ENCODE assay signal across 30 cellular contexts in the genomic region with DNA sequence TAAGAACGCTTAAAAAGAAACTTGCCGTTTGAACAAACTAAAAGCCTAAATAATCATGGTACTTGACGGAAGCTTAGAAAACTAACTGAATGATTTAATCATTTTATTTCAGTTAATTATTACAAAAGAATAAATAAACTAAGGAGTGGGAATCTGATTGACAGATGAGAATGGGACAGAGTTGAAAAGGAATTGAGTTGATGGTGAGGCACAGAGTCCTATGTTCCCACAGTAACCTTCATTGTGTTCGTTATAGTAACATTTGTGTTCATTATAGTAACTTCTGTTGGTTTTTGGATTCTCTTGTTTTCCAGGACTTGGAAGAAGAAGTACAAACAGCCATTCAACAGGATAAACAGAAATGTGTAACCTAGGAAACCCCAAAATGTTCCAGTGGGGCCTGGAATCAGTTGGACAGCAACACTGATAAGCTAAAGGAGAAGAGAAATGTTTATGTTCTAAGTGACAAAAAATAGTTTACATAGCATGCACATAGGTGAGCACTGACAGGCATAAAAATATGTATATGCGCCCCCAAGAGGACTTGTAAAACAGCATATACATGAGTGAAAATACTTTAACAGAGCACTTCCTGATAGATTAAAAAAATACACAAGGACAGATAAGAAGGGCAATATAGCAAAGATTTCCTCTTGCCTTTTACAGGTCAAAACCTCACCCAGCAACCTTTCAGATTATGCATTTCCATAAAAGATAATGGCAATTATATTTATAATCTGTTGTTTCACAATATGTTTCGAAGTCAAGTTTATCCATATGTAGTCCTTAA.
"Had no signal": no experiment of that assay in that cellular context is flagged by ENCODE, and none has a peak within 500 bp of the region (broad histone marks: within the 10 kb centered on the region; RNA-seq: fewer than 3 reads in every experiment).

No MANE protein-coding gene starts in this region.

- H3K36me3 ChIP-seq: breast epithelium, esophagus muscularis mucosa, heart right ventricle, right atrium auricular region, tibial nerve had no signal

- H3K27me3 ChIP-seq: esophagus muscularis mucosa, foreskin keratinocyte, right atrium auricular region had no signal

- H3K27me3 Mint-ChIP-seq: activated CD4-positive, alpha-beta memory T cell treated with anti-CD3 and anti-CD28 coated beads, Interleukin-2, amount 10 ng/mL, durations not matched to agents 7 days and 5 days; activated CD4-positive, alpha-beta T cell treated with anti-CD3 and anti-CD28 coated beads, Interleukin-2, amount 10 ng/mL, durations not matched to agents 7 days and 5 days; activated naive CD4-positive, alpha-beta T cell treated with anti-CD3 and anti-CD28 coated beads, Interleukin-2, amount 50 U/mL, for 24 hours; activated naive CD8-positive, alpha-beta T cell treated with anti-CD3 and anti-CD28 coated beads, Interleukin-2, amount 50 U/mL, for 24 hours; activated T-cell treated with anti-CD3 and anti-CD28 coated beads, Interleukin-2, amount 50 U/mL, for 24 hours; activated T-helper 17 cell treated with anti-CD3 and anti-CD28 coated beads, Interleukin-2, amount 50 U/mL, for 72 hours; dendritic cell treated with granulocyte-macrophage colony-stimulating factor and Interleukin-4, amounts not matched to agents 40 ng/mL and 50 ng/mL, for 4 days; naive thymus-derived CD8-positive, alpha-beta T cell had no signal

- H3K79me2 ChIP-seq: parathyroid adenoma had no signal

- H3K4me3 Mint-ChIP-seq: activated CD4-positive, alpha-beta memory T cell treated with anti-CD3 and anti-CD28 coated beads, Interleukin-2, amount 10 ng/mL, durations not matched to agents 7 days and 5 days; activated CD4-positive, alpha-beta T cell treated with anti-CD3 and anti-CD28 coated beads, Interleukin-2, amount 10 ng/mL, durations not matched to agents 7 days and 5 days; activated naive CD4-positive, alpha-beta T cell treated with anti-CD3 and anti-CD28 coated beads, Interleukin-2, amount 50 U/mL, for 24 hours; activated naive CD8-positive, alpha-beta T cell treated with anti-CD3 and anti-CD28 coated beads, Interleukin-2, amount 50 U/mL, for 24 hours; activated T-cell treated with anti-CD3 and anti-CD28 coated beads, Interleukin-2, amount 50 U/mL, for 24 hours; activated T-helper 17 cell treated with anti-CD3 and anti-CD28 coated beads, Interleukin-2, amount 50 U/mL, for 72 hours; dendritic cell treated with granulocyte-macrophage colony-stimulating factor and Interleukin-4, amounts not matched to agents 40 ng/mL and 50 ng/mL, for 4 days; endodermal cell; mesothelial cell of epicardium; naive thymus-derived CD8-positive, alpha-beta T cell; neural crest cell; T-helper 1 cell treated with Interleukin-12 subunit alpha and Interleukin-12 subunit beta and Interleukin-4 antibody, amounts not matched to agents 30 μg/mL and 1 μg/mL, for 36 hours; WTC11 had no signal

- H3K4me1 Mint-ChIP-seq: activated CD4-positive, alpha-beta memory T cell treated with anti-CD3 and anti-CD28 coated beads, Interleukin-2, amount 10 ng/mL, durations not matched to agents 7 days and 5 days; activated CD4-positive, alpha-beta T cell treated with anti-CD3 and anti-CD28 coated beads, Interleukin-2, amount 10 ng/mL, durations not matched to agents 7 days and 5 days; activated naive CD4-positive, alpha-beta T cell treated with anti-CD3 and anti-CD28 coated beads, Interleukin-2, amount 50 U/mL, for 24 hours; activated naive CD8-positive, alpha-beta T cell treated with anti-CD3 and anti-CD28 coated beads, Interleukin-2, amount 50 U/mL, for 24 hours; activated T-helper 17 cell treated with anti-CD3 and anti-CD28 coated beads, Interleukin-2, amount 50 U/mL, for 72 hours; endodermal cell had no signal

- H3K36me3 Mint-ChIP-seq: activated naive CD4-positive, alpha-beta T cell treated with anti-CD3 and anti-CD28 coated beads, Interleukin-2, amount 50 U/mL, for 24 hours; mesothelial cell of epicardium; naive thymus-derived CD8-positive, alpha-beta T cell; WTC11 had no signal

- H3K4me3 ChIP-seq: breast epithelium, esophagus muscularis mucosa, heart right ventricle, right atrium auricular region, tibial nerve had no signal

- H3K9ac ChIP-seq: parathyroid adenoma had no signal

- H3K9me3 Mint-ChIP-seq: activated CD4-positive, alpha-beta memory T cell treated with anti-CD3 and anti-CD28 coated beads, Interleukin-2, amount 10 ng/mL, durations not matched to agents 7 days and 5 days; activated CD4-positive, alpha-beta T cell treated with anti-CD3 and anti-CD28 coated beads, Interleukin-2, amount 10 ng/mL, durations not matched to agents 7 days and 5 days; activated naive CD4-positive, alpha-beta T cell treated with anti-CD3 and anti-CD28 coated beads, Interleukin-2, amount 50 U/mL, for 24 hours; activated naive CD8-positive, alpha-beta T cell treated with anti-CD3 and anti-CD28 coated beads, Interleukin-2, amount 50 U/mL, for 24 hours; activated T-cell treated with anti-CD3 and anti-CD28 coated beads, Interleukin-2, amount 50 U/mL, for 24 hours; dendritic cell treated with granulocyte-macrophage colony-stimulating factor and Interleukin-4, amounts not matched to agents 40 ng/mL and 50 ng/mL, for 4 days; endodermal cell; mesothelial cell of epicardium; naive thymus-derived CD8-positive, alpha-beta T cell; neural crest cell; T-helper 1 cell treated with Interleukin-12 subunit alpha and Interleukin-12 subunit beta and Interleukin-4 antibody, amounts not matched to agents 30 μg/mL and 1 μg/mL, for 36 hours; WTC11 had no signal

- H2AFZ ChIP-seq: parathyroid adenoma had no signal

- FAIRE-seq: TTC549 had no signal

- H3K9me3 ChIP-seq: breast epithelium, esophagus muscularis mucosa, tibial nerve had no signal

- DNase-seq: activated CD4-positive, alpha-beta memory T cell treated with anti-CD3 and anti-CD28 coated beads, Interleukin-2, amount 10 ng/mL, durations not matched to agents 7 days and 5 days; activated CD4-positive, alpha-beta T cell treated with anti-CD3 and anti-CD28 coated beads for 1 hour; activated CD4-positive, alpha-beta T cell treated with anti-CD3 and anti-CD28 coated beads, Interleukin-2, amount 10 ng/mL, durations not matched to agents 7 days and 5 days; activated CD8-positive, alpha-beta memory T cell treated with anti-CD3 and anti-CD28 coated beads, Interleukin-2, amount 50 U/mL, for 48 hours; activated naive CD8-positive, alpha-beta T cell treated with anti-CD3 and anti-CD28 coated beads, Interleukin-2, amount 50 U/mL, for 24 hours; activated T-cell treated with anti-CD3 and anti-CD28 coated beads, Interleukin-2, amount 50 U/mL, for 24 hours; amygdala; central memory CD4-positive, alpha-beta T cell; endodermal cell; foreskin keratinocyte; heart right ventricle; kidney glomerular epithelial cell; left ventricle myocardium superior; naive thymus-derived CD8-positive, alpha-beta T cell; nucleus accumbens; stimulated activated naive CD4-positive, alpha-beta T cell; T-helper 9 cell had no signal

- H3K27ac ChIP-seq: breast epithelium, esophagus muscularis mucosa, foreskin keratinocyte, heart right ventricle, parathyroid adenoma, right atrium auricular region, tibial nerve had no signal

- ATAC-seq: activated naive CD8-positive, alpha-beta T cell treated with anti-CD3 and anti-CD28 coated beads, Interleukin-2, amount 50 U/mL, for 24 hours; activated T-helper 17 cell treated with anti-CD3 and anti-CD28 coated beads, Interleukin-2, amount 50 U/mL, for 72 hours; foreskin keratinocyte; heart right ventricle; left ventricle myocardium superior; naive thymus-derived CD8-positive, alpha-beta T cell; WTC11 had no signal

- H3K4me1 ChIP-seq: breast epithelium, esophagus muscularis mucosa, foreskin keratinocyte, heart right ventricle, parathyroid adenoma, right atrium auricular region, tibial nerve had no signal

- H3K27ac Mint-ChIP-seq: activated CD4-positive, alpha-beta memory T cell treated with anti-CD3 and anti-CD28 coated beads, Interleukin-2, amount 10 ng/mL, durations not matched to agents 7 days and 5 days; activated CD4-positive, alpha-beta T cell treated with anti-CD3 and anti-CD28 coated beads, Interleukin-2, amount 10 ng/mL, durations not matched to agents 7 days and 5 days; activated naive CD4-positive, alpha-beta T cell treated with anti-CD3 and anti-CD28 coated beads, Interleukin-2, amount 50 U/mL, for 24 hours; activated naive CD8-positive, alpha-beta T cell treated with anti-CD3 and anti-CD28 coated beads, Interleukin-2, amount 50 U/mL, for 24 hours; activated T-cell treated with anti-CD3 and anti-CD28 coated beads, Interleukin-2, amount 50 U/mL, for 24 hours; activated T-helper 17 cell treated with anti-CD3 and anti-CD28 coated beads, Interleukin-2, amount 50 U/mL, for 72 hours; dendritic cell treated with granulocyte-macrophage colony-stimulating factor and Interleukin-4, amounts not matched to agents 40 ng/mL and 50 ng/mL, for 4 days; endodermal cell; mesothelial cell of epicardium; naive thymus-derived CD8-positive, alpha-beta T cell; T-helper 1 cell treated with Interleukin-12 subunit alpha and Interleukin-12 subunit beta and Interleukin-4 antibody, amounts not matched to agents 30 μg/mL and 1 μg/mL, for 36 hours; WTC11 had no signal
